ENCODE assay signal across 8 cellular contexts in the genomic region with DNA sequence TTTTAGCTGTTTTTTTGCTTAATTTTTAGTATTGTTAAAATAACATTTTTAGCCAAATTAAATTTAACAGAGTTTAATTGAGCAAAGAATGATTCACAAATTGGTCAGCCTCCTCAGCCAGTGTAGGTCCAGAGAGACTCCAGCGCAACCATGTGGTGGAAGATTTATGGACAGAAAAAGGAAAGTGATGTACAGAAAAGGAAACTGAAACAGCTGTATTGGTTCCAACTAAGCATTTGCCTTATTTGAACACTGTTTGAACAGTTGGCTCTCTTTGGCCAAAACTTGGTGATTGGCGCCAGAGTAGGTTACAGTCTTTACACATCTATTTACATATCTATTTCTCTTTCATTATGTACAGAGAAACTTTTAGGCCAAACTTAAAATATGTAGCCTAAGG.
DNase-seq lines count a peak whose midpoint lies in the region; ATAC-seq lines count a peak whose summit lies in the region.

No MANE protein-coding gene starts in this region.

- peak; percentile 40 for DNase-seq in COLO829 (ENCODE audit: low spot score)
- peak; percentile 43 for DNase-seq in NCI-H526 treated with DMSO at 0.1 percent for 48 hours (lab: John Stamatoyannopoulos, UW)
- DNase-seq in central memory CD8-positive, alpha-beta T cell (ENCODE audit: low spot score in 2 of 2), result no peak
- DNase-seq in skeletal muscle cell (ENCODE audit: low read depth), result peak; percentile 37
- no peak for DNase-seq in globus pallidus (ENCODE audit: low spot score)
- DNase-seq in C1 segment of cervical spinal cord (lab: John Stamatoyannopoulos, UW), result no peak

- ATAC-seq in GM18907 (IDR thresholded peaks at IDR 0.05; ENCODE audit: unreplicated experiment) (peak; percentile 89), HG03025 (IDR thresholded peaks at IDR 0.05; ENCODE audit: low FRiP score, unreplicated experiment) (peak; percentile 87)
- ATAC-seq in central memory CD8-positive, alpha-beta T cell (replicated peaks; ENCODE audit: extremely low read depth, poor library complexity, severe bottlenecking), result peak; percentile 43

- H3K4me3 Mint-ChIP-seq in central memory CD8-positive, alpha-beta T cell, result no peak overlapping the region

- no peaks in the 10 kb centered on the region for H3K27me3 Mint-ChIP-seq in central memory CD8-positive, alpha-beta T cell

- peaks cover 4% of the 10 kb centered on the region for H3K36me3 Mint-ChIP-seq in central memory CD8-positive, alpha-beta T cell (ENCODE audit: insufficient read depth)

- H3K4me1 Mint-ChIP-seq in central memory CD8-positive, alpha-beta T cell, result peaks cover 7% of the 10 kb centered on the region

- no peak overlapping the region for H3K4me3 ChIP-seq in skeletal muscle cell (ENCODE audit: low read depth, low read length)

- H3K9me3 Mint-ChIP-seq in central memory CD8-positive, alpha-beta T cell, result no peaks in the 10 kb centered on the region

- no peak overlapping the region for H3K27ac Mint-ChIP-seq in central memory CD8-positive, alpha-beta T cell (ENCODE audit: low read depth)

Comparison
In these comparisons a context has a peak if more than half of its experiments do, and no peak if none do; other contexts are left out.
1. DNase-seq: peak in COLO829 (single experiment), NCI-H526 treated with DMSO at 0.1 percent for 48 hours (single experiment) and skeletal muscle cell (single experiment); none in central memory CD8-positive, alpha-beta T cell (0 of 2), globus pallidus (single experiment) and C1 segment of cervical spinal cord (0 of 14).
2. Peak in every context shown above with its lines, with median percentiles within 50 percentile points of each other: ATAC-seq.